ENCODE assay signal across 15 cellular contexts in genomic region chr3:135460273-135460672, GRCh38.
DNase-seq lines count a peak whose midpoint lies in the region; ATAC-seq and TF ChIP-seq lines count a peak whose summit lies in the region.
"Had no signal": no experiment of that assay in that cellular context is flagged by ENCODE, and none has a peak within 500 bp of the region (broad histone marks: within the 10 kb centered on the region; RNA-seq: fewer than 3 reads in every experiment).

No MANE protein-coding gene starts in this region.

- H3K4me1 ChIP-seq in esophagus squamous epithelium, result no peaks in the 10 kb centered on the region
- H3K4me1 ChIP-seq: A549; BLaER1 treated with 17β-estradiol and CSF1 and Interleukin-3, amounts not matched to agents 10 nM and 100 nM had no signal

- no peak overlapping the region for H3K27ac ChIP-seq in esophagus squamous epithelium
- H3K27ac ChIP-seq: 22Rv1; A549; BLaER1 treated with 17β-estradiol and CSF1 and Interleukin-3, amounts not matched to agents 10 nM and 100 nM had no signal

- intact Hi-C loops in activated B cell treated with CpG ODN at 0.5 μM for 24 hours (cut with micrococcal nuclease) (no loop called here), esophagus squamous epithelium (cut with DNase I) (no loop called here)

- CTCF ChIA-PET in activated B cell treated with CpG ODN at 0.5 μM for 24 hours (lab: Charles Lee), result no interaction called here

- no peaks in the 10 kb centered on the region for H3K36me3 Mint-ChIP-seq in activated B cell treated with CpG ODN at 0.5 μM for 24 hours (ENCODE audit: low read depth)
- H3K36me3 Mint-ChIP-seq in stimulated activated memory B cell treated with anti-CD40 and anti-IgM and Interleukin-4, amounts not matched to agents 10 μg/mL and 1 μg/mL and 100 μg/mL, for 72 hours, result no peaks in the 10 kb centered on the region
- H3K36me3 Mint-ChIP-seq: CD8-positive, alpha-beta T cell had no signal

- ATAC-seq in activated B cell treated with CpG ODN at 0.5 μM for 24 hours (ENCODE audit: low read depth) (peak; percentile 71), HG02610 (IDR thresholded peaks at IDR 0.05; ENCODE audit: unreplicated experiment) (no peak)
- peak; percentile 84 for ATAC-seq in stimulated activated memory B cell treated with anti-CD40 and anti-IgM and Interleukin-4, amounts not matched to agents 10 μg/mL and 1 μg/mL and 100 μg/mL, for 72 hours
- ATAC-seq: A549; CD8-positive, alpha-beta T cell had no signal

- DNase-seq in NOMO-1 (lab: John Stamatoyannopoulos, UW; ENCODE audit: unreplicated experiment in 2 of 2), result peak; percentile 17 to 55
- no peak for DNase-seq in NOMO-1 treated with dmso at 0.1 percent for 144 hours (lab: John Stamatoyannopoulos, UW; ENCODE audit: unreplicated experiment)
- DNase-seq in activated B cell treated with CpG ODN at 0.5 μM for 24 hours, result no peak
- no peak for DNase-seq in esophagus squamous epithelium (lab: John Stamatoyannopoulos, UW)
- DNase-seq in AG08395 (ENCODE audit: low spot score), result no peak
- DNase-seq: Calu3; CD8-positive, alpha-beta T cell; DMS79 treated with DMSO at 0.1 percent for 48 hours; GF-D8; H9 had no signal

- no peak overlapping the region for H3K4me3 ChIP-seq in esophagus squamous epithelium
- H3K4me3 ChIP-seq: A549; BLaER1 treated with 17β-estradiol and CSF1 and Interleukin-3, amounts not matched to agents 10 nM and 100 nM had no signal

- no peak for TF ChIP-seq CTCF in activated B cell treated with CpG ODN at 0.5 μM for 24 hours (IDR thresholded peaks at IDR 0.05)
- TF ChIP-seq CTCF in esophagus squamous epithelium (IDR thresholded peaks at IDR 0.05), result no peak

- 29 to 43% methylated on average over 1 of the region's 1 CpG for WGBS in esophagus squamous epithelium, 2 donors

- no peak overlapping the region for H3K27ac Mint-ChIP-seq in activated B cell treated with CpG ODN at 0.5 μM for 24 hours
- peak overlapping the region; percentile 53 for H3K27ac Mint-ChIP-seq in stimulated activated memory B cell treated with anti-CD40 and anti-IgM and Interleukin-4, amounts not matched to agents 10 μg/mL and 1 μg/mL and 100 μg/mL, for 72 hours
- H3K27ac Mint-ChIP-seq: CD8-positive, alpha-beta T cell had no signal

- no peaks in the 10 kb centered on the region for H3K27me3 Mint-ChIP-seq in activated B cell treated with CpG ODN at 0.5 μM for 24 hours
- no peaks in the 10 kb centered on the region for H3K27me3 Mint-ChIP-seq in stimulated activated memory B cell treated with anti-CD40 and anti-IgM and Interleukin-4, amounts not matched to agents 10 μg/mL and 1 μg/mL and 100 μg/mL, for 72 hours

- POLR2A ChIA-PET in activated B cell treated with CpG ODN at 0.5 μM for 24 hours (lab: Charles Lee), result no interaction called here

- H3K4me1 Mint-ChIP-seq in activated B cell treated with CpG ODN at 0.5 μM for 24 hours, result peaks cover 16% of the 10 kb centered on the region
- H3K4me1 Mint-ChIP-seq in stimulated activated memory B cell treated with anti-CD40 and anti-IgM and Interleukin-4, amounts not matched to agents 10 μg/mL and 1 μg/mL and 100 μg/mL, for 72 hours, result peaks cover 28% of the 10 kb centered on the region

- H3K4me3 Mint-ChIP-seq in activated B cell treated with CpG ODN at 0.5 μM for 24 hours, result no peak overlapping the region
- H3K4me3 Mint-ChIP-seq in stimulated activated memory B cell treated with anti-CD40 and anti-IgM and Interleukin-4, amounts not matched to agents 10 μg/mL and 1 μg/mL and 100 μg/mL, for 72 hours, result no peak overlapping the region
- H3K4me3 Mint-ChIP-seq: CD8-positive, alpha-beta T cell; H9 had no signal

- TF ChIP-seq POLR2A in esophagus squamous epithelium (IDR thresholded peaks at IDR 0.05), result no peak

- no peaks in the 10 kb centered on the region for H3K9me3 Mint-ChIP-seq in activated B cell treated with CpG ODN at 0.5 μM for 24 hours
- peaks cover 14% of the 10 kb centered on the region for H3K9me3 Mint-ChIP-seq in stimulated activated memory B cell treated with anti-CD40 and anti-IgM and Interleukin-4, amounts not matched to agents 10 μg/mL and 1 μg/mL and 100 μg/mL, for 72 hours
- H3K9me3 Mint-ChIP-seq: CD8-positive, alpha-beta T cell had no signal

- peaks cover 0 to 21% (median 0%) of the 10 kb centered on the region in 4 donors for H3K27me3 ChIP-seq in esophagus squamous epithelium
- H3K27me3 ChIP-seq: BLaER1 treated with 17β-estradiol and CSF1 and Interleukin-3, amounts not matched to agents 10 nM and 100 nM had no signal

- H3K36me3 ChIP-seq in esophagus squamous epithelium, result no peaks in the 10 kb centered on the region
- H3K36me3 ChIP-seq: BLaER1 treated with 17β-estradiol and CSF1 and Interleukin-3, amounts not matched to agents 10 nM and 100 nM had no signal

- H3K9me3 ChIP-seq in esophagus squamous epithelium, result no peaks in the 10 kb centered on the region
- H3K9me3 ChIP-seq: A549; BLaER1 treated with 17β-estradiol and CSF1 and Interleukin-3, amounts not matched to agents 10 nM and 100 nM had no signal

Comparison
In these comparisons a context has a peak if more than half of its experiments do, and no peak if none do; other contexts are left out.
1. DNase-seq: peak in NOMO-1 (2 of 2); none in NOMO-1 treated with dmso at 0.1 percent for 144 hours (single experiment), activated B cell treated with CpG ODN at 0.5 μM for 24 hours (single experiment), esophagus squamous epithelium (single experiment) and AG08395 (single experiment).